ENCODE assay signal across 9 cellular contexts in genomic region chr11:94513091-94513490, GRCh38. TPM values are rescaled to one million over a fixed set of nuclear protein-coding genes. Genes with fewer than 3 reads are reported as not detected.
DNase-seq lines count a peak whose midpoint lies in the region; ATAC-seq and TF ChIP-seq lines count a peak whose summit lies in the region.
"Had no signal": no experiment of that assay in that cellular context is flagged by ENCODE, and none has a peak within 500 bp of the region (broad histone marks: within the 10 kb centered on the region; RNA-seq: fewer than 3 reads in every experiment).

No MANE protein-coding gene starts in this region.

- peak overlapping the region in 2 of 10 donors; percentile 14 to 15 for H3K27ac Mint-ChIP-seq in naive thymus-derived CD8-positive, alpha-beta T cell

- POLR2A ChIA-PET in naive thymus-derived CD8-positive, alpha-beta T cell (lab: Charles Lee) = interaction anchor here (0.6 to 1.3 kb wide), 5 partner anchors 19 to 618 kb away, joined by 3 to 6 read pairs (median 3); partner anchors contain the start of gene PANX1

- H3K27ac ChIP-seq in RWPE2 (ENCODE audit: poor library complexity, severe bottlenecking) = no peak overlapping the region

- H3K9me3 Mint-ChIP-seq in naive thymus-derived CD8-positive, alpha-beta T cell = no peaks in the 10 kb centered on the region

- in situ Hi-C loops in G401 (cut with HindIII; ENCODE audit: low sequenced_read_pairs) = no loop called here
- in situ Hi-C loops in KBM-7 (cut with MboI; ENCODE audit: low pct_unique_long_range_greater_than_20kb, low sequenced_read_pairs) = no loop called here

- no peaks in the 10 kb centered on the region for H3K9me3 ChIP-seq in RWPE2 (ENCODE audit: severe bottlenecking)

- no peaks in the 10 kb centered on the region for H3K36me3 Mint-ChIP-seq in naive thymus-derived CD8-positive, alpha-beta T cell

- no peak for TF ChIP-seq CTCF in RWPE2 (IDR thresholded peaks at IDR 0.05; ENCODE audit: poor library complexity, severe bottlenecking)

- peak overlapping the region; percentile 2 to 90 (median 84) for H3K4me3 Mint-ChIP-seq in naive thymus-derived CD8-positive, alpha-beta T cell

- intact Hi-C loops in cardiac septum (cut with DNase I) = no loop called here

- peaks cover 5 to 23% (median 10%) of the 10 kb centered on the region in 5 donors for H3K27me3 Mint-ChIP-seq in naive thymus-derived CD8-positive, alpha-beta T cell

- H3K4me1 ChIP-seq in RWPE2 (ENCODE audit: insufficient read depth, poor library complexity, severe bottlenecking) = peaks cover 7% of the 10 kb centered on the region

- peaks cover 10 to 19% (median 18%) of the 10 kb centered on the region in 4 donors for H3K4me1 Mint-ChIP-seq in naive thymus-derived CD8-positive, alpha-beta T cell

- peak; percentile 13 for DNase-seq in G401 (ENCODE audit: low spot score)
- DNase-seq in KBM-7 = peak; percentile 26
- no peak for DNase-seq in RWPE2 (ENCODE audit: low spot score)
- DNase-seq in naive thymus-derived CD8-positive, alpha-beta T cell = peak in 3 of 10 donors; percentile 5 to 30 (median 17)
- no peak for DNase-seq in cardiac septum (ENCODE audit: low spot score)
- no peak for DNase-seq in MV-4-11 (lab: John Stamatoyannopoulos, UW)

- peak; percentile 74 for ATAC-seq in RWPE2 (ENCODE audit: low read depth)
- peak; percentile 29 to 61 for ATAC-seq in naive thymus-derived CD8-positive, alpha-beta T cell
- ATAC-seq in GM19351 (IDR thresholded peaks at IDR 0.05; ENCODE audit: unreplicated experiment) = no peak
- ATAC-seq in GM18873 (IDR thresholded peaks at IDR 0.05; ENCODE audit: low FRiP score, unreplicated experiment) = no peak

- H3K36me3 ChIP-seq in RWPE2 (ENCODE audit: low read depth) = no peaks in the 10 kb centered on the region

- no peak overlapping the region for H3K4me3 ChIP-seq in RWPE2 (ENCODE audit: severe bottlenecking)

- H3K27me3 ChIP-seq in RWPE2 (ENCODE audit: insufficient read depth, poor library complexity, severe bottlenecking) = no peaks in the 10 kb centered on the region

RNA-seq across cellular contexts. Expression of gene C11orf97, which starts 0.8 kb away (rescaled TPM):
- not detected in 2 replicates for total RNA-seq in G401 (2014; rRNA removed; shearing (Covaris generic))
- not detected for total RNA-seq in naive thymus-derived CD8-positive, alpha-beta T cell
- not detected for polyA plus RNA-seq in naive thymus-derived CD8-positive, alpha-beta T cell
- not detected for total RNA-seq in cardiac septum
- total RNA-seq: posterior vena cava had no signal

RNA-seq across cellular contexts. Expression of gene ANKRD49, which starts 19.3 kb away (rescaled TPM):
- 13.2 and 17.7 TPM in 2 replicates for total RNA-seq in G401 (2014; rRNA removed; shearing (Covaris generic))
- total RNA-seq in naive thymus-derived CD8-positive, alpha-beta T cell = 10 to 100 TPM; 61.3 to 64.1 TPM
- polyA plus RNA-seq in naive thymus-derived CD8-positive, alpha-beta T cell = 10 to 100 TPM; 26.6 to 44.9 (median 30.9) TPM
- total RNA-seq in cardiac septum = 6.4 TPM

RNA-seq across cellular contexts. Expression of gene MRE11, which starts 19.4 kb away (rescaled TPM):
- total RNA-seq in G401 (2014; rRNA removed; shearing (Covaris generic)) = 13.8 and 17.0 TPM in 2 replicates
- total RNA-seq in naive thymus-derived CD8-positive, alpha-beta T cell = 10 to 100 TPM; 38.8 to 43.5 TPM
- 10 to 100 TPM; 10.3 to 15.8 (median 11.2) TPM for polyA plus RNA-seq in naive thymus-derived CD8-positive, alpha-beta T cell
- 8.7 TPM for total RNA-seq in cardiac septum

RNA-seq across cellular contexts. Expression of gene FUT4, which starts 30.6 kb away (rescaled TPM):
- total RNA-seq in G401 (2014; rRNA removed; shearing (Covaris generic)) = not detected in 2 replicates
- total RNA-seq in naive thymus-derived CD8-positive, alpha-beta T cell = 1 to 10 TPM; 5.5 to 5.6 TPM
- 1 to 10 TPM; 1.2 to 1.6 (median 1.2) TPM for polyA plus RNA-seq in naive thymus-derived CD8-positive, alpha-beta T cell
- total RNA-seq in cardiac septum = 2.4 TPM

RNA-seq across cellular contexts. Expression of gene PIWIL4, which starts 54.1 kb away (rescaled TPM):
- not detected in 2 replicates for total RNA-seq in G401 (2014; rRNA removed; shearing (Covaris generic))
- total RNA-seq in naive thymus-derived CD8-positive, alpha-beta T cell = 1 to 10 TPM; 1.5 to 1.6 TPM
- polyA plus RNA-seq in naive thymus-derived CD8-positive, alpha-beta T cell = under 1 TPM in 1 of 3 donors, not detected in 2; 0.98 TPM
- total RNA-seq in cardiac septum = 1.8 TPM

Comparison
In these comparisons a context has a peak if more than half of its experiments do, and no peak if none do; other contexts are left out.
1. DNase-seq: peak in G401 (single experiment) and KBM-7 (single experiment); none in RWPE2 (single experiment), cardiac septum (single experiment) and MV-4-11 (single experiment).
2. ATAC-seq: peak in RWPE2 (single experiment) and naive thymus-derived CD8-positive, alpha-beta T cell (2 of 2); none in GM19351 (single experiment) and GM18873 (single experiment).